In genomic region chr9:129059796-129060785, GRCh38 we compare ENCODE assay signal across 24 cellular contexts.
"Had no signal": no experiment of that assay in that cellular context is flagged by ENCODE, and none has a peak within 500 bp of the region (broad histone marks: within the 10 kb centered on the region; RNA-seq: fewer than 3 reads in every experiment).

No MANE protein-coding gene starts in this region.

- H3K4me3 ChIP-seq: body of pancreas, MG63 had no signal

- H3K27me3 ChIP-seq: body of pancreas, MG63 had no signal

- DNase-seq: activated CD4-positive, alpha-beta T cell treated with anti-CD3 and anti-CD28 coated beads for 48 hours; activated CD4-positive, alpha-beta T cell treated with anti-CD3 and anti-CD28 coated beads, Interleukin-2, amount 50 U/mL, for 4 hours; activated CD4-positive, CD25-positive, alpha-beta regulatory T cell treated with anti-CD3 and anti-CD28 coated beads, Interleukin-2, amount 50 U/mL, for 72 hours; activated CD8-positive, alpha-beta memory T cell treated with anti-CD3 and anti-CD28 coated beads, Interleukin-2, amount 50 U/mL, for 48 hours; activated CD8-positive, alpha-beta T cell treated with anti-CD3 and anti-CD28 coated beads, Interleukin-2, amount 10 ng/mL, durations not matched to agents 7 days and 5 days; activated effector memory CD4-positive, alpha-beta T cell treated with Interleukin-2 at 50 U/mL for 16 hours; activated naive CD4-positive, alpha-beta T cell; activated T-cell treated with anti-CD3 and anti-CD28 coated beads, Interleukin-2, amount 50 U/mL, for 1 hour; aorta; body of pancreas; central memory CD4-positive, alpha-beta T cell; NCI-H1092 treated with DMSO at 0.1 percent for 48 hours; NCI-H1436; NCI-H1694 treated with DMSO at 0.1 percent for 48 hours; NCI-H2029 treated with DMSO at 0.1 percent for 48 hours; NCI-H345; NCI-H510A treated with DMSO at 0.1 percent for 48 hours; NCI-H69; NK-92 treated with Interleukin-12 subunit alpha and Interleukin-12 subunit beta, amount 100 ng/mL, for 24 hours; SIG-M5; T-helper 17 cell; T-helper 9 cell had no signal

- H3K27ac ChIP-seq: body of pancreas had no signal

- H3K9me3 ChIP-seq: body of pancreas, MG63 had no signal

- ATAC-seq: activated CD8-positive, alpha-beta T cell treated with anti-CD3 and anti-CD28 coated beads, Interleukin-2, amount 10 ng/mL, durations not matched to agents 7 days and 5 days; body of pancreas; T-helper 17 cell; WTC11 had no signal

- H3K36me3 ChIP-seq: MG63 had no signal

- H3K4me1 ChIP-seq: body of pancreas had no signal
